ENCODE assay signal across 8 cellular contexts in the genomic region with DNA sequence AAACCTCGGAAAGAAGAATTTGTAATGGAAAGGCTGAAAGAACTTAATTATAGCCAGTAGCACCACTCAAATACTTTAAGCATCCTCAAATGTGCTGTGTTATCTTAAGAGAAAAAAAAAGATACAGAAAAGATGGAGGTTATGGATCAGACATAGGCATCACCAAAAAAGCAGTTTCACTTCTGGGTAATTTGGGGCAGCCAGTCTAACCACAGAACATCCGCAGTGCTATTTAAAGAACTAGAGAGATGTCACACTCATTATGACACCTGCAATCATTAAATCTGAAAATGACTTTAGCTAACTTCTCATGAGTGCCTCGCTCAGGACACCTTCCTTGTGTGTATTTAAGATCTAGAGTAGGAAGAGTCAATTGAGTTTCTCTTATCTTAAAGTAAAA.
A peak's percentile ranks its signal among the peaks of the same experiment; 100 is the strongest.
DNase-seq lines count a peak whose midpoint lies in the region; ATAC-seq and TF ChIP-seq lines count a peak whose summit lies in the region.

No MANE protein-coding gene starts in this region.

- no peaks in the 10 kb centered on the region for H3K27me3 Mint-ChIP-seq in T-helper 17 cell
- H3K27me3 Mint-ChIP-seq in stimulated activated memory B cell treated with anti-CD40 and anti-IgM and Interleukin-4, amounts not matched to agents 10 μg/mL and 1 μg/mL and 100 μg/mL, for 72 hours, result no peaks in the 10 kb centered on the region
- peaks cover 10 to 33% (median 27%) of the 10 kb centered on the region in 3 donors for H3K27me3 Mint-ChIP-seq in CD14-positive monocyte (ENCODE audit: low read depth in 3 of 3)

- H3K27me3 ChIP-seq in left lung, result no peaks in the 10 kb centered on the region

- no peaks in the 10 kb centered on the region for H3K4me1 ChIP-seq in left lung

- TF ChIP-seq CTCF in CD14-positive monocyte (IDR thresholded peaks at IDR 0.05), result no peak
- TF ChIP-seq CTCF in left lung (IDR thresholded peaks at IDR 0.05), result no peak

- H3K27ac ChIP-seq in left lung, result no peak overlapping the region

- H3K9me3 Mint-ChIP-seq in stimulated activated memory B cell treated with anti-CD40 and anti-IgM and Interleukin-4, amounts not matched to agents 10 μg/mL and 1 μg/mL and 100 μg/mL, for 72 hours, result peaks cover 5% of the 10 kb centered on the region
- H3K9me3 Mint-ChIP-seq in CD14-positive monocyte, result peaks cover 0 to 6% (median 0%) of the 10 kb centered on the region in 7 donors

- H3K4me1 Mint-ChIP-seq in T-helper 17 cell, result peaks cover 30% of the 10 kb centered on the region
- H3K4me1 Mint-ChIP-seq in stimulated activated memory B cell treated with anti-CD40 and anti-IgM and Interleukin-4, amounts not matched to agents 10 μg/mL and 1 μg/mL and 100 μg/mL, for 72 hours, result peaks cover 63% of the 10 kb centered on the region
- peaks cover 31% of the 10 kb centered on the region for H3K4me1 Mint-ChIP-seq in CD14-positive monocyte

- intact Hi-C loops in CD14-positive monocyte (cut with micrococcal nuclease), result no loop called here
- intact Hi-C loops in left lung (cut with DNase I), result no loop called here

- H3K4me3 Mint-ChIP-seq in T-helper 17 cell (no peak overlapping the region), CD14-positive monocyte (peak overlapping the region in 1 of 2 donors; percentile 69)
- peak overlapping the region; percentile 53 for H3K4me3 Mint-ChIP-seq in stimulated activated memory B cell treated with anti-CD40 and anti-IgM and Interleukin-4, amounts not matched to agents 10 μg/mL and 1 μg/mL and 100 μg/mL, for 72 hours

- H3K36me3 Mint-ChIP-seq in T-helper 17 cell (ENCODE audit: low read depth) (no peaks in the 10 kb centered on the region), CD14-positive monocyte (no peaks in the 10 kb centered on the region)
- peaks cover 5% of the 10 kb centered on the region for H3K36me3 Mint-ChIP-seq in stimulated activated memory B cell treated with anti-CD40 and anti-IgM and Interleukin-4, amounts not matched to agents 10 μg/mL and 1 μg/mL and 100 μg/mL, for 72 hours

- no peaks in the 10 kb centered on the region for H3K36me3 ChIP-seq in left lung

- H3K9me3 ChIP-seq in T-helper 17 cell (ENCODE audit: control insufficient read depth, low read length, poor library complexity, severe bottlenecking), result no peaks in the 10 kb centered on the region
- H3K9me3 ChIP-seq in left lung, result no peaks in the 10 kb centered on the region

- H3K27ac Mint-ChIP-seq in T-helper 17 cell, result peak overlapping the region; percentile 10
- H3K27ac Mint-ChIP-seq in stimulated activated memory B cell treated with anti-CD40 and anti-IgM and Interleukin-4, amounts not matched to agents 10 μg/mL and 1 μg/mL and 100 μg/mL, for 72 hours, result peak overlapping the region; percentile 34
- H3K27ac Mint-ChIP-seq in CD14-positive monocyte, result no peak overlapping the region

- DNase-seq in activated CD4-positive, alpha-beta T cell treated with anti-CD3 and anti-CD28 coated beads for 48 hours, result peak; percentile 51
- no peak for DNase-seq in activated CD4-positive, alpha-beta T cell treated with anti-CD3 and anti-CD28 coated beads, Interleukin-2, amount 50 U/mL, for 4 hours
- DNase-seq in T-helper 17 cell, result no peak
- no peak for DNase-seq in CD14-positive monocyte (ENCODE audit: low spot score)
- no peak for DNase-seq in pons (ENCODE audit: low spot score)
- DNase-seq in left lung, result no peak

- ATAC-seq in HG03060 (IDR thresholded peaks at IDR 0.05; ENCODE audit: low read depth, unreplicated experiment) (peak; percentile 99), T-helper 17 cell (peak; percentile 99), left lung (no peak)
- peak; percentile 97 for ATAC-seq in stimulated activated memory B cell treated with anti-CD40 and anti-IgM and Interleukin-4, amounts not matched to agents 10 μg/mL and 1 μg/mL and 100 μg/mL, for 72 hours

- H3K4me3 ChIP-seq in left lung, result no peak overlapping the region

Comparison
In these comparisons a context has a peak if more than half of its experiments do, and no peak if none do; other contexts are left out.
1. H3K27ac Mint-ChIP-seq: peak in T-helper 17 cell (single experiment) and stimulated activated memory B cell treated with anti-CD40 and anti-IgM and Interleukin-4, amounts not matched to agents 10 μg/mL and 1 μg/mL and 100 μg/mL, for 72 hours (single experiment); none in CD14-positive monocyte (0 of 7).